ENCODE assay signal across 11 cellular contexts in genomic region chr19:29944415-29945012, GRCh38. TPM values are rescaled to one million over a fixed set of nuclear protein-coding genes. Genes with fewer than 3 reads are reported as not detected.
DNase-seq lines count a peak whose midpoint lies in the region; ATAC-seq, FAIRE-seq and TF ChIP-seq lines count a peak whose summit lies in the region.
"Had no signal": no experiment of that assay in that cellular context is flagged by ENCODE, and none has a peak within 500 bp of the region (broad histone marks: within the 10 kb centered on the region; RNA-seq: fewer than 3 reads in every experiment).

No MANE protein-coding gene starts in this region.

- peaks cover 64% of the 10 kb centered on the region for H3K4me1 Mint-ChIP-seq in CD8-positive, alpha-beta T cell (ENCODE audit: low read depth)
- H3K4me1 Mint-ChIP-seq in astrocyte (ENCODE audit: low read depth, unreplicated experiment) = peaks cover 23% of the 10 kb centered on the region
- peaks cover 37% of the 10 kb centered on the region for H3K4me1 Mint-ChIP-seq in nephron

- no peaks in the 10 kb centered on the region for H3K27me3 ChIP-seq in CD8-positive, alpha-beta T cell (ENCODE audit: insufficient read depth, low read length)
- no peaks in the 10 kb centered on the region for H3K27me3 ChIP-seq in Loucy (ENCODE audit: insufficient read depth, low read length, poor library complexity, severe bottlenecking)
- H3K27me3 ChIP-seq in astrocyte (ENCODE audit: insufficient read depth, low read length) = no peaks in the 10 kb centered on the region
- no peaks in the 10 kb centered on the region for H3K27me3 ChIP-seq in left lung
- H3K27me3 ChIP-seq: right atrium auricular region, SJSA1 had no signal

- H3K4me2 ChIP-seq in Loucy (ENCODE audit: low read depth, low read length, poor library complexity, severe bottlenecking) = peak overlapping the region; percentile 99
- H3K4me2 ChIP-seq in astrocyte (ENCODE audit: low read length) = no peak overlapping the region

- H3K9ac ChIP-seq in Loucy (ENCODE audit: low read depth, low read length, poor library complexity, severe bottlenecking) = peak overlapping the region; percentile 77
- no peak overlapping the region for H3K9ac ChIP-seq in astrocyte (ENCODE audit: low read length)

- no peak overlapping the region for H3K4me3 ChIP-seq in CD8-positive, alpha-beta T cell (ENCODE audit: low read depth, low read length)
- H3K4me3 ChIP-seq in Loucy (ENCODE audit: low read length, poor library complexity, severe bottlenecking) (peak overlapping the region; percentile 80), astrocyte (ENCODE audit: insufficient read depth, low read depth, low read length) (no peak overlapping the region), left lung (no peak overlapping the region)
- H3K4me3 ChIP-seq: right atrium auricular region, SJSA1 had no signal

- ATAC-seq in CD8-positive, alpha-beta T cell = no peak
- ATAC-seq in left lung = no peak
- ATAC-seq in GM21447 (IDR thresholded peaks at IDR 0.05; ENCODE audit: unreplicated experiment) = no peak

- no peaks in the 10 kb centered on the region for H3F3A ChIP-seq in Loucy (ENCODE audit: low read depth)

- H3K4me3 Mint-ChIP-seq in CD8-positive, alpha-beta T cell = peak overlapping the region; percentile 13
- H3K4me3 Mint-ChIP-seq in astrocyte (ENCODE audit: unreplicated experiment) = peak overlapping the region; percentile 58
- peak overlapping the region; percentile 60 to 83 (median 76) for H3K4me3 Mint-ChIP-seq in nephron

- H3K27ac Mint-ChIP-seq in CD8-positive, alpha-beta T cell = peak overlapping the region; percentile 70
- H3K27ac Mint-ChIP-seq in astrocyte (ENCODE audit: unreplicated experiment) (no peak overlapping the region), nephron (peak overlapping the region; percentile 30 to 61 (median 57))

- no peak for DNase-seq in CD8-positive, alpha-beta T cell
- DNase-seq in astrocyte (ENCODE audit: low read depth) (no peak), DMS53 (lab: John Stamatoyannopoulos, UW) (no peak), left lung (no peak), occipital lobe (lab: John Stamatoyannopoulos, UW) (no peak)
- DNase-seq: islet precursor cell had no signal

- H3K27me3 Mint-ChIP-seq in CD8-positive, alpha-beta T cell (ENCODE audit: low read depth) = peaks cover 2% of the 10 kb centered on the region
- H3K27me3 Mint-ChIP-seq in astrocyte (ENCODE audit: low read depth, unreplicated experiment) (peaks cover 10% of the 10 kb centered on the region), nephron (ENCODE audit: low read depth) (peaks cover 9% of the 10 kb centered on the region)

- FAIRE-seq in astrocyte (lab: Jason Lieb, UNC) = no peak

- peaks cover 13% of the 10 kb centered on the region for H3K36me3 Mint-ChIP-seq in CD8-positive, alpha-beta T cell
- H3K36me3 Mint-ChIP-seq in astrocyte (ENCODE audit: low read depth, unreplicated experiment) (peaks cover 4% of the 10 kb centered on the region), nephron (ENCODE audit: low read depth) (peaks cover 18% of the 10 kb centered on the region)

- H3K9me3 ChIP-seq in CD8-positive, alpha-beta T cell (ENCODE audit: low read length) = no peaks in the 10 kb centered on the region
- H3K9me3 ChIP-seq in Loucy (ENCODE audit: insufficient read depth, low read depth, low read length) (no peaks in the 10 kb centered on the region), astrocyte (ENCODE audit: insufficient read depth, low read depth, low read length) (no peaks in the 10 kb centered on the region), left lung (no peaks in the 10 kb centered on the region)
- H3K9me3 ChIP-seq: right atrium auricular region had no signal

- CTCF ChIA-PET in CD8-positive, alpha-beta T cell (lab: Charles Lee) = interaction anchor here (1.3 to 2.0 kb wide), 4 partner anchors 16 to 214 kb away, joined by 3 to 6 read pairs (median 4); no protein-coding TSS in a partner anchor

- H3K27ac ChIP-seq in CD8-positive, alpha-beta T cell (ENCODE audit: low read depth, low read length) = no peak overlapping the region
- H3K27ac ChIP-seq in astrocyte (ENCODE audit: low read depth, low read length) (no peak overlapping the region), left lung (no peak overlapping the region)
- H3K27ac ChIP-seq: right atrium auricular region had no signal

- no peak for TF ChIP-seq CTCF in CD8-positive, alpha-beta T cell (IDR thresholded peaks at IDR 0.05)
- TF ChIP-seq CTCF in Loucy (conservative IDR thresholded peaks at IDR 0.05; ENCODE audit: low read length) (no peak), astrocyte (IDR thresholded peaks at IDR 0.05; ENCODE audit: insufficient read depth, low read depth, low read length) (no peak), nephron (IDR thresholded peaks at IDR 0.05; ENCODE audit: unreplicated experiment in 3 of 3) (no peak), left lung (IDR thresholded peaks at IDR 0.05) (no peak)

- intact Hi-C loops in CD8-positive, alpha-beta T cell (cut with DNase I, micrococcal nuclease) = loop anchor here (5.0 kb wide), 3 partner anchors 33 to 272 kb away; partner anchors contain the start of gene C19orf12 (in 1 of the 2)
- intact Hi-C loops in left lung (cut with DNase I) = no loop called here

- no peaks in the 10 kb centered on the region for H3K9me3 Mint-ChIP-seq in CD8-positive, alpha-beta T cell
- peaks cover 2% of the 10 kb centered on the region for H3K9me3 Mint-ChIP-seq in astrocyte (ENCODE audit: unreplicated experiment)
- H3K9me3 Mint-ChIP-seq in nephron = peaks cover 15% of the 10 kb centered on the region

- H3K79me2 ChIP-seq in Loucy (ENCODE audit: insufficient read depth, low read length) = peaks cover 64% of the 10 kb centered on the region
- peaks cover 62% of the 10 kb centered on the region for H3K79me2 ChIP-seq in astrocyte (ENCODE audit: insufficient read depth, low read length)

- H3K4me1 ChIP-seq in CD8-positive, alpha-beta T cell (ENCODE audit: insufficient read depth, low read length) = peaks cover 50% of the 10 kb centered on the region
- H3K4me1 ChIP-seq in Loucy (ENCODE audit: insufficient read depth, low read length, poor library complexity, severe bottlenecking) (peaks cover 51% of the 10 kb centered on the region), astrocyte (ENCODE audit: insufficient read depth, low read length) (peaks cover 3% of the 10 kb centered on the region), left lung (peaks cover 8 to 43% of the 10 kb centered on the region in 2 donors)

- no peaks in the 10 kb centered on the region for H3K36me3 ChIP-seq in CD8-positive, alpha-beta T cell (ENCODE audit: insufficient read depth, low read length)
- H3K36me3 ChIP-seq in Loucy (ENCODE audit: insufficient read depth, low read length) (no peaks in the 10 kb centered on the region; the same call in 1 of the 2 replicates), astrocyte (ENCODE audit: insufficient read depth, low read length) (no peaks in the 10 kb centered on the region), left lung (no peaks in the 10 kb centered on the region)
- H3K36me3 ChIP-seq: right atrium auricular region had no signal

- H2AFZ ChIP-seq in Loucy (ENCODE audit: low read length) (no peak overlapping the region), astrocyte (ENCODE audit: low read depth, low read length) (no peak overlapping the region)

- POLR2A ChIA-PET in CD8-positive, alpha-beta T cell (lab: Charles Lee) = interaction anchor here (0.6 to 1.7 kb wide), 2 partner anchors 11 to 19 kb away, joined by 3 to 6 read pairs; no protein-coding TSS in a partner anchor

- H4K20me1 ChIP-seq in Loucy (ENCODE audit: insufficient read depth, low read length, poor library complexity, severe bottlenecking) (peaks cover 59% of the 10 kb centered on the region), astrocyte (ENCODE audit: insufficient read depth, low read length) (peaks cover 41% of the 10 kb centered on the region)

- no peaks in the 10 kb centered on the region for H3K9me2 ChIP-seq in Loucy (replicated peaks; ENCODE audit: low read depth, low read length)

RNA-seq across cellular contexts. Expression of gene URI1, which starts 2.5 kb away (rescaled TPM):
- 10 to 100 TPM; 51.3 to 56.4 TPM for total RNA-seq in CD8-positive, alpha-beta T cell
- 61.0 and 61.4 TPM in 2 replicates for total RNA-seq in astrocyte
- 10 to 100 TPM; 36.3 to 47.6 TPM for total RNA-seq in left lung
- total RNA-seq in occipital lobe = 90.8 TPM

Comparison
In these comparisons a context has a peak if more than half of its experiments do, and no peak if none do; other contexts are left out.
1. H3K4me3 Mint-ChIP-seq: peak in every context shown above with its lines; median percentile 76 in nephron; 58 in astrocyte; 13 in CD8-positive, alpha-beta T cell.
2. intact Hi-C loops: an anchor here in CD8-positive, alpha-beta T cell (5.0 kb wide); none called in left lung.